In the genomic region with DNA sequence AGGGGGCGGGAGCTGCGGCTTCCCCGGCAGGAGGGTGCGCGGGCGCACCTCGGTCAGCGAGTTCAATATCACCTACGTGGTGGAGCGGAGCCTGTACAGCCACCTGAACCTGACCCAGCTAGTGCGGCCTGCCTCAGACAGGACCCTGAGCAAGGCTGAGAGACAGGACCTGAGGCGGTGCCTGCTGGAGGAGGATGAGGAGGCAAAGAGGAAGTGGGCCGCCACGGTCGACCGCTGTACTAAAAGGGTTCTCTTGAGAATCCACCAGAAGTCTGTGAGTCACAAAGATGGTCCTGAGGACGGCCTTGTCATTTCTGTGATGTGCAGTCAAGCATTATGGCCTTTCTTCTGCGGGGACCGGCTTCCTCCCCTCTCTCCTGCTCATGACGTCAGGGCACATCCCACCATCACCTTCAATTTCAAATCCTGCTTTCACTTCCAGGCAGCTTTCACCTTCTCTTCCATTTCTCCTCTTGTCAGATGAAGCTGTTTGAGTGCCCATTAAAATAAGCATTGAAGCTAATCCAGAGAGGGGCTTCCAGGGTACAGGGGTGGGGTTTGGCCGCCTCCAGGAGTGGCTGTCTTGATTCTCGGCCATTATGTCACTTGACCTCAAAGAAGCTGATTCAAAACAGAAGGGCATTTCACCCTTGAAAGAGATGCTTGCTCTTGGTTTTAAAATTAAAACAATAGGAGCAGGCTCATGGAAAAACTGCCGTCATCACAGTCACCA, we compare ENCODE assay signal across 8 cellular contexts.
DNase-seq lines count a peak whose midpoint lies in the region; ATAC-seq lines count a peak whose summit lies in the region.

No MANE protein-coding gene starts in this region.

- WGBS in mesodermal cell (ENCODE audit: insufficient coverage in 2 of 2), 2 experiments = 90 to 96% methylated on average over 18 to 22 of the region's 23 CpGs

- peak overlapping the region; percentile 32 for H3K27ac ChIP-seq in mesodermal cell (ENCODE audit: low read depth, low read length, severe bottlenecking)

- H3K9me3 ChIP-seq in mesodermal cell (ENCODE audit: control insufficient read depth, low read length) = no peaks in the 10 kb centered on the region

- ATAC-seq in GM18508 (IDR thresholded peaks at IDR 0.05; ENCODE audit: insufficient read depth, unreplicated experiment) = peak; percentile 86
- peak; percentile 94 for ATAC-seq in GM21717 (IDR thresholded peaks at IDR 0.05; ENCODE audit: unreplicated experiment)
- peak; percentile 96 for ATAC-seq in HG03571 (IDR thresholded peaks at IDR 0.05; ENCODE audit: unreplicated experiment)

- H3K4me1 ChIP-seq in mesodermal cell (ENCODE audit: control insufficient read depth, insufficient read depth, low read length, poor library complexity, severe bottlenecking) = peaks cover 10% of the 10 kb centered on the region

- no peak for DNase-seq in globus pallidus (ENCODE audit: low spot score)
- DNase-seq in T-helper 2 cell = no peak
- no peak for DNase-seq in SK-N-DZ (ENCODE audit: low spot score)
- DNase-seq in COLO668 (lab: John Stamatoyannopoulos, UW; ENCODE audit: unreplicated experiment) = no peak

- no peak overlapping the region for H3K4me3 ChIP-seq in mesodermal cell (ENCODE audit: extremely low read depth, insufficient read depth, low read length, poor library complexity, severe bottlenecking)

- peaks cover 68% of the 10 kb centered on the region for H3K36me3 ChIP-seq in mesodermal cell (ENCODE audit: control insufficient read depth, insufficient read depth, low read length)
